In genomic region chr5:94485017-94485517, GRCh38 we compare ENCODE assay signal across 2 cellular contexts.
TF ChIP-seq lines count a peak whose summit lies in the region.

No MANE protein-coding gene starts in this region.

TF ChIP-seq in IMR-90, 13 proteins besides CTCF, POLR2A, EP300 and RAD21 (continued from another document):
- TF ChIP-seq, protein P1, sequence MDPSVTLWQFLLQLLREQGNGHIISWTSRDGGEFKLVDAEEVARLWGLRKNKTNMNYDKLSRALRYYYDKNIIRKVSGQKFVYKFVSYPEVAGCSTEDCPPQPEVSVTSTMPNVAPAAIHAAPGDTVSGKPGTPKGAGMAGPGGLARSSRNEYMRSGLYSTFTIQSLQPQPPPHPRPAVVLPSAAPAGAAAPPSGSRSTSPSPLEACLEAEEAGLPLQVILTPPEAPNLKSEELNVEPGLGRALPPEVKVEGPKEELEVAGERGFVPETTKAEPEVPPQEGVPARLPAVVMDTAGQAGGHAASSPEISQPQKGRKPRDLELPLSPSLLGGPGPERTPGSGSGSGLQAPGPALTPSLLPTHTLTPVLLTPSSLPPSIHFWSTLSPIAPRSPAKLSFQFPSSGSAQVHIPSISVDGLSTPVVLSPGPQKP (IDR thresholded peaks at IDR 0.05; ENCODE audit: borderline replicate concordance, low read depth, low read length): no peak

TF ChIP-seq in K562, 482 proteins besides CTCF, POLR2A, EP300 and RAD21 (continued from another document):
- TF ChIP-seq, protein P2, sequence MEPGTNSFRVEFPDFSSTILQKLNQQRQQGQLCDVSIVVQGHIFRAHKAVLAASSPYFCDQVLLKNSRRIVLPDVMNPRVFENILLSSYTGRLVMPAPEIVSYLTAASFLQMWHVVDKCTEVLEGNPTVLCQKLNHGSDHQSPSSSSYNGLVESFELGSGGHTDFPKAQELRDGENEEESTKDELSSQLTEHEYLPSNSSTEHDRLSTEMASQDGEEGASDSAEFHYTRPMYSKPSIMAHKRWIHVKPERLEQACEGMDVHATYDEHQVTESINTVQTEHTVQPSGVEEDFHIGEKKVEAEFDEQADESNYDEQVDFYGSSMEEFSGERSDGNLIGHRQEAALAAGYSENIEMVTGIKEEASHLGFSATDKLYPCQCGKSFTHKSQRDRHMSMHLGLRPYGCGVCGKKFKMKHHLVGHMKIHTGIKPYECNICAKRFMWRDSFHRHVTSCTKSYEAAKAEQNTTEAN (CRISPR knock-in tag; IDR thresholded peaks at IDR 0.05): no peak
- TF ChIP-seq MCM3 (IDR thresholded peaks at IDR 0.05) (no peak), NFXL1 (CRISPR knock-in tag; IDR thresholded peaks at IDR 0.05) (no peak), HNRNPUL1 (IDR thresholded peaks at IDR 0.05; ENCODE audit: low read length) (no peak), ILF3 (IDR thresholded peaks at IDR 0.05; ENCODE audit: borderline replicate concordance) (no peak), FOXK1 (CRISPR knock-in tag; IDR thresholded peaks at IDR 0.05; ENCODE audit: borderline replicate concordance) (no peak), USF1 (CRISPR knock-in tag; IDR thresholded peaks at IDR 0.05) (no peak), CEBPB (tag; IDR thresholded peaks at IDR 0.05) (peak; percentile 41; the same call in 1 of the 2 replicates)
- TF ChIP-seq, protein P3, sequence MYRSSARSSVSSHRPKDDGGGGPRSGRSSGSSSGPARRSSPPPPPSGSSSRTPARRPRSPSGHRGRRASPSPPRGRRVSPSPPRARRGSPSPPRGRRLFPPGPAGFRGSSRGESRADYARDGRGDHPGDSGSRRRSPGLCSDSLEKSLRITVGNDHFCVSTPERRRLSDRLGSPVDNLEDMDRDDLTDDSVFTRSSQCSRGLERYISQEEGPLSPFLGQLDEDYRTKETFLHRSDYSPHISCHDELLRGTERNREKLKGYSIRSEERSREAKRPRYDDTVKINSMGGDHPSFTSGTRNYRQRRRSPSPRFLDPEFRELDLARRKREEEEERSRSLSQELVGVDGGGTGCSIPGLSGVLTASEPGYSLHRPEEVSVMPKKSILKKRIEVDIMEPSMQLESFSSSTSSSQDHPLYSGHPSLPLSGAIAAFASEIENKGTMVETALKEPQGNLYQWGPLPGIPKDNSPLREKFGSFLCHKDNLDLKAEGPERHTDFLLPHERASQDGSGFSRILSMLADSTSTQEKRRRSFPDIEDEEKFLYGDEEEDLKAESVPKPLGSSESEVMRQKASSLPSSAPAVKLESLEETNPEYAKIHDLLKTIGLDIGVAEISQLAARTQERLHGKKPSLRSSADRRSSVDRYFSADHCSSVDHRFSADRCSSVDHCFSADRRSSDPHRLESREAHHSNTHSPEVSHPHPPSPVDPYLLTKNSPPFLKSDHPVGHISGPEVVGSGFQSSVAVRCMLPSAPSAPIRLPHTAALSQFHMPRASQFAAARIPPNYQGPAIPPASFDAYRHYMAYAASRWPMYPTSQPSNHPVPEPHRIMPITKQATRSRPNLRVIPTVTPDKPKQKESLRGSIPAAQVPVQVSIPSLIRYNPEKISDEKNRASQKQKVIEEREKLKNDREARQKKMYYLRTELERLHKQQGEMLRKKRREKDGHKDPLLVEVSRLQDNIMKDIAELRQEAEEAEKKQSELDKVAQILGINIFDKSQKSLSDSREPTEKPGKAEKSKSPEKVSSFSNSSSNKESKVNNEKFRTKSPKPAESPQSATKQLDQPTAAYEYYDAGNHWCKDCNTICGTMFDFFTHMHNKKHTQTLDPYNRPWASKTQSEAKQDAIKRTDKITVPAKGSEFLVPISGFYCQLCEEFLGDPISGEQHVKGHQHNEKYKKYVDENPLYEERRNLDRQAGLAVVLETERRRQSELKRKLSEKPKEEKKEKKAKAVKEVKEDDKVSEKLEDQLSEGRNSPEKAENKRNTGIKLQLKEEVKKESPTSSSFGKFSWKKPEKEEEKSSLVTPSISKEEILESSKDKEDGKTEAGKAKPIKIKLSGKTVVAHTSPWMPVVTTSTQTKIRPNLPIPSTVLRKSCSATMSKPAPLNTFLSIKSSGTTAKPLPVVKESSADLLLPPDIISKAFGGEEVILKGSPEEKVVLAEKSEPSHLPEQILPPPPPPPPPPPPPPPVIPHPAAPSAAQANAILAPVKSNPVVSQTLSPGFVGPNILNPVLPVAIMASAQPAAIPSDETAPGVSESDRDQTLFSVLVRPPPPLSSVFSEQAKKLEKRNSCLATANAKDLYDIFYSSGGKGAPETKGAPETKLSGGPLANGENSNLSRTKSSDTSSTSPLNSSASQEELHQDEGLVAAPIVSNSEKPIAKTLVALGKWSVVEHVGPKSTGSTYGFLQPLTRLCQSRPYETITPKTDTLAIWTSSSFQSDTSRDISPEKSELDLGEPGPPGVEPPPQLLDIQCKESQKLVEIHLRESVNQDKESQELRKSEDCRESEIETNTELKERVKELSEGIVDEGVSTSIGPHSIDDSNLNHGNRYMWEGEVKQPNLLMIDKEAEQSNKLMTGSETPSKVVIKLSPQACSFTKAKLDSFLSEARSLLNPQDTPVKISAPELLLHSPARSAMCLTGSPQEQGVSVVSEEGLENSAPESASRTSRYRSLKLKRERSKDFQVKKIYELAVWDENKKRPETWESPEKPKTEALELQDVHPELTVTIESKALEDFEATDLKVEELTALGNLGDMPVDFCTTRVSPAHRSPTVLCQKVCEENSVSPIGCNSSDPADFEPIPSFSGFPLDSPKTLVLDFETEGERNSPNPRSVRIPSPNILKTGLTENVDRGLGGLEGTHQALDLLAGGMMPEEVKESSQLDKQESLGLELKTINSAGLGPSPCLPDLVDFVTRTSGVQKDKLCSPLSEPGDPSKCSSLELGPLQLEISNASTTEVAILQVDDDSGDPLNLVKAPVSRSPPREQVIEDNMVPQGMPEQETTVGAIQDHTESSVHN (IDR thresholded peaks at IDR 0.05; ENCODE audit: borderline replicate concordance in 1 of 2, low read depth in 1 of 2): no peak
